Comparison of ENCODE assay signal across 16 cellular contexts in genomic region chr1:172717722-172718455, GRCh38. TPM values are rescaled to one million over a fixed set of nuclear protein-coding genes. Genes with fewer than 3 reads are reported as not detected.
A peak's percentile ranks its signal among the peaks of the same experiment; 100 is the strongest.
DNase-seq lines count a peak whose midpoint lies in the region; ATAC-seq and TF ChIP-seq lines count a peak whose summit lies in the region.
"Had no signal": no experiment of that assay in that cellular context is flagged by ENCODE, and none has a peak within 500 bp of the region (broad histone marks: within the 10 kb centered on the region; RNA-seq: fewer than 3 reads in every experiment).

No MANE protein-coding gene starts in this region.

- H4K5ac ChIP-seq in IMR-90 (ENCODE audit: low read depth, low read length) = peak overlapping the region; percentile 42; the same call in 1 of the 2 replicates

- H3K14ac ChIP-seq in IMR-90 (replicated peaks; ENCODE audit: low read depth, low read length) = no peak overlapping the region
- peak overlapping the region in 1 of 2 experiments; percentile 37 for H3K14ac ChIP-seq in mesenchymal stem cell (ENCODE audit: low read length in 2 of 2)

- H2AK5ac ChIP-seq in IMR-90 (ENCODE audit: low read depth, low read length) (peak overlapping the region; percentile 30; the same call in 1 of the 2 replicates), mesenchymal stem cell (ENCODE audit: low read length, severe bottlenecking) (no peak overlapping the region)

- H2BK12ac ChIP-seq in mesenchymal stem cell (ENCODE audit: low read length in 2 of 2) = no peak overlapping the region

- H4K8ac ChIP-seq in IMR-90 (ENCODE audit: low read depth in 2 of 2, low read length in 2 of 2) (no peak overlapping the region), mesenchymal stem cell (ENCODE audit: low read length) (peak overlapping the region; percentile 47)

- dilution Hi-C loops in IMR-90 (cut with HindIII; ENCODE audit: low sequenced_read_pairs, unreplicated experiment) = no loop called here

- no peaks in the 10 kb centered on the region for H3K27me3 Mint-ChIP-seq in activated T-helper 2 cell treated with anti-CD3 and anti-CD28 coated beads, Interferon-gamma antibody, Interleukin-2, Interleukin-4, amounts not matched to agents 10 μg/mL and 5 μg/mL and 100 μg/mL, durations not matched to agents 14 hours and 24 hours and 36 hours (ENCODE audit: low read depth)
- peaks cover 0 to 13% (median 0%) of the 10 kb centered on the region in 5 donors for H3K27me3 Mint-ChIP-seq in naive thymus-derived CD4-positive, alpha-beta T cell
- H3K27me3 Mint-ChIP-seq: CD8-positive, alpha-beta memory T cell had no signal

- H3K4me2 ChIP-seq in IMR-90 (ENCODE audit: low read depth, low read length) (no peak overlapping the region), mesenchymal stem cell (ENCODE audit: low read length, poor library complexity, severe bottlenecking) (no peak overlapping the region)

- H3K4ac ChIP-seq in IMR-90 (ENCODE audit: low read depth, low read length) (no peak overlapping the region), mesenchymal stem cell (ENCODE audit: low read depth in 1 of 2, low read length in 2 of 2) (no peak overlapping the region)

- TF ChIP-seq POLR2A in IMR-90 (IDR thresholded peaks at IDR 0.05; ENCODE audit: low read depth, low read length) = no peak

- ATAC-seq in IMR-90 (ENCODE audit: low read depth) = no peak
- no peak for ATAC-seq in naive thymus-derived CD4-positive, alpha-beta T cell
- no peak for ATAC-seq in GM21367 (IDR thresholded peaks at IDR 0.05; ENCODE audit: unreplicated experiment)

- H2BK5ac ChIP-seq in IMR-90 (ENCODE audit: low read depth, low read length, poor library complexity, severe bottlenecking) (no peak overlapping the region), mesenchymal stem cell (ENCODE audit: low read depth, low read length, poor library complexity, severe bottlenecking) (no peak overlapping the region)

- H3K4me3 Mint-ChIP-seq in activated T-helper 2 cell treated with anti-CD3 and anti-CD28 coated beads, Interferon-gamma antibody, Interleukin-2, Interleukin-4, amounts not matched to agents 10 μg/mL and 5 μg/mL and 100 μg/mL, durations not matched to agents 14 hours and 24 hours and 36 hours (ENCODE audit: low read depth) = no peak overlapping the region
- H3K4me3 Mint-ChIP-seq in naive thymus-derived CD4-positive, alpha-beta T cell = no peak overlapping the region
- H3K4me3 Mint-ChIP-seq: H9 had no signal

- no peaks in the 10 kb centered on the region for H3K36me3 Mint-ChIP-seq in activated T-helper 2 cell treated with anti-CD3 and anti-CD28 coated beads, Interferon-gamma antibody, Interleukin-2, Interleukin-4, amounts not matched to agents 10 μg/mL and 5 μg/mL and 100 μg/mL, durations not matched to agents 14 hours and 24 hours and 36 hours (ENCODE audit: low read depth)
- peaks cover 0 to 1% (median 0%) of the 10 kb centered on the region in 5 donors for H3K36me3 Mint-ChIP-seq in naive thymus-derived CD4-positive, alpha-beta T cell
- H3K36me3 Mint-ChIP-seq: CD8-positive, alpha-beta memory T cell had no signal

- no peak overlapping the region for H2BK20ac ChIP-seq in IMR-90 (ENCODE audit: low read depth, low read length)

- no TSS peak for BruUV-seq in IMR-90 (replicated peaks; lab: Mats Ljungman, UMichigan)

- H2BK15ac ChIP-seq in IMR-90 (ENCODE audit: low read depth, low read length) (peak overlapping the region; percentile 12; the same call in 1 of the 3 replicates), mesenchymal stem cell (ENCODE audit: low read depth, poor library complexity, severe bottlenecking) (no peak overlapping the region)

- H3K9me3 ChIP-seq in IMR-90 (ENCODE audit: control insufficient read depth, insufficient read depth, low read length) = no peaks in the 10 kb centered on the region
- no peaks in the 10 kb centered on the region for H3K9me3 ChIP-seq in mesenchymal stem cell (ENCODE audit: control insufficient read depth, low read length)
- H3K9me3 ChIP-seq in naive thymus-derived CD4-positive, alpha-beta T cell (ENCODE audit: control insufficient read depth in 2 of 3, low read length in 3 of 3) = no peaks in the 10 kb centered on the region
- H3K9me3 ChIP-seq in effector memory CD4-positive, alpha-beta T cell (ENCODE audit: control insufficient read depth, low read length) = no peaks in the 10 kb centered on the region
- H3K9me3 ChIP-seq: SJCRH30 had no signal

- H3K23ac ChIP-seq in IMR-90 (ENCODE audit: low read depth, low read length) = no peak overlapping the region
- H3K23ac ChIP-seq in mesenchymal stem cell (ENCODE audit: low read length in 2 of 2) = no peak overlapping the region

- no peak overlapping the region; the same call in 1 of the 2 replicates for H3K18ac ChIP-seq in IMR-90 (ENCODE audit: low read depth, low read length)
- H3K18ac ChIP-seq in mesenchymal stem cell (ENCODE audit: low read depth in 1 of 2, low read length in 2 of 2) = no peak overlapping the region

- TF ChIP-seq CTCF in IMR-90 (conservative IDR thresholded peaks at IDR 0.05; ENCODE audit: low read depth, low read length) = no peak

- no peak overlapping the region for H2BK120ac ChIP-seq in IMR-90 (ENCODE audit: low read depth, low read length)
- no peak overlapping the region for H2BK120ac ChIP-seq in mesenchymal stem cell (ENCODE audit: low read depth, low read length)

- H3K9ac ChIP-seq in IMR-90 (ENCODE audit: low read depth, low read length) (no peak overlapping the region), mesenchymal stem cell (ENCODE audit: low read length) (no peak overlapping the region)

- peaks cover 51% of the 10 kb centered on the region for H3K4me1 Mint-ChIP-seq in activated T-helper 2 cell treated with anti-CD3 and anti-CD28 coated beads, Interferon-gamma antibody, Interleukin-2, Interleukin-4, amounts not matched to agents 10 μg/mL and 5 μg/mL and 100 μg/mL, durations not matched to agents 14 hours and 24 hours and 36 hours (ENCODE audit: low read depth)
- H3K4me1 Mint-ChIP-seq in naive thymus-derived CD4-positive, alpha-beta T cell = peaks cover 12 to 46% (median 22%) of the 10 kb centered on the region in 7 donors

- no peaks in the 10 kb centered on the region for H3K9me3 Mint-ChIP-seq in activated T-helper 2 cell treated with anti-CD3 and anti-CD28 coated beads, Interferon-gamma antibody, Interleukin-2, Interleukin-4, amounts not matched to agents 10 μg/mL and 5 μg/mL and 100 μg/mL, durations not matched to agents 14 hours and 24 hours and 36 hours
- H3K9me3 Mint-ChIP-seq in naive thymus-derived CD4-positive, alpha-beta T cell = no peaks in the 10 kb centered on the region
- H3K9me3 Mint-ChIP-seq: CD8-positive, alpha-beta memory T cell; H9 had no signal

- peak overlapping the region; percentile 16 for H3K27ac Mint-ChIP-seq in activated T-helper 2 cell treated with anti-CD3 and anti-CD28 coated beads, Interferon-gamma antibody, Interleukin-2, Interleukin-4, amounts not matched to agents 10 μg/mL and 5 μg/mL and 100 μg/mL, durations not matched to agents 14 hours and 24 hours and 36 hours
- H3K27ac Mint-ChIP-seq in naive thymus-derived CD4-positive, alpha-beta T cell = no peak overlapping the region
- H3K27ac Mint-ChIP-seq: H9 had no signal

- no peak overlapping the region for H2AFZ ChIP-seq in IMR-90 (replicated peaks; ENCODE audit: low read length, poor library complexity)
- H2AFZ ChIP-seq in mesenchymal stem cell (ENCODE audit: low read depth, low read length) = no peak overlapping the region

- 0% methylated on average over 1 of the region's 3 CpGs; no CpG with 5 or more reads in 1 of the 2 experiments for WGBS in IMR-90 (ENCODE audit: extremely low coverage in 2 of 2, insufficient read length in 1 of 2), 2 experiments
- WGBS in mesenchymal stem cell = 81% methylated on average over 3 of the region's 3 CpGs

- CTCF ChIA-PET in IMR-90 (lab: Yijun Ruan, JAX) = interaction anchor here (0.8 kb wide), 1 partner anchor 14 kb away, joined by 3 read pairs; no protein-coding TSS in a partner anchor
- CTCF ChIA-PET in naive thymus-derived CD4-positive, alpha-beta T cell (lab: Charles Lee) = interaction anchor here (1.2 to 6.7 kb wide), 4 partner anchors 9 to 109 kb away, joined by 4 to 95 read pairs (median 6); no protein-coding TSS in a partner anchor

- H4K20me1 ChIP-seq in IMR-90 (ENCODE audit: insufficient read depth, low read length) = no peaks in the 10 kb centered on the region

- H3K27ac ChIP-seq in IMR-90 (ENCODE audit: insufficient read depth, low read length) (no peak overlapping the region), mesenchymal stem cell (ENCODE audit: low read length, poor library complexity, severe bottlenecking) (no peak overlapping the region)
- no peak overlapping the region for H3K27ac ChIP-seq in naive thymus-derived CD4-positive, alpha-beta T cell (ENCODE audit: low read depth, low read length)
- H3K27ac ChIP-seq in effector memory CD4-positive, alpha-beta T cell (ENCODE audit: insufficient read depth, low read length, poor library complexity, severe bottlenecking) = no peak overlapping the region
- H3K27ac ChIP-seq: SJCRH30 had no signal

- DNase-seq in NCI-H2227 (lab: John Stamatoyannopoulos, UW; ENCODE audit: unreplicated experiment) (peak; percentile 23), NCI-H2227 treated with DMSO at 0.1 percent for 48 hours (lab: John Stamatoyannopoulos, UW) (no peak), IMR-90 (peak; percentile 10), mesenchymal stem cell (peak; percentile 29)
- DNase-seq in activated T-helper 2 cell treated with anti-CD3 and anti-CD28 coated beads, Interferon-gamma antibody, Interleukin-2, Interleukin-4, amounts not matched to agents 10 μg/mL and 5 μg/mL and 100 μg/mL, durations not matched to agents 14 hours and 24 hours and 36 hours (ENCODE audit: low spot score) = no peak
- DNase-seq in naive thymus-derived CD4-positive, alpha-beta T cell = no peak
- no peak for DNase-seq in effector memory CD4-positive, alpha-beta T cell
- DNase-seq: CD8-positive, alpha-beta memory T cell; H9; hippocampal formation; NCI-H187; NCI-H82; SJCRH30 had no signal

- H4K91ac ChIP-seq in IMR-90 (ENCODE audit: insufficient read depth, low read depth, low read length) (no peak overlapping the region), mesenchymal stem cell (ENCODE audit: low read length) (no peak overlapping the region)

- H3K79me1 ChIP-seq in IMR-90 (ENCODE audit: low read depth in 1 of 2, low read length in 2 of 2) (no peaks in the 10 kb centered on the region), mesenchymal stem cell (replicated peaks; ENCODE audit: low read length, poor library complexity, severe bottlenecking) (no peaks in the 10 kb centered on the region)

- H3K56ac ChIP-seq in IMR-90 (ENCODE audit: extremely low read depth, insufficient read depth, low read length) = no peak overlapping the region

- in situ Hi-C loops in IMR-90 (cut with MboI; ENCODE audit: low sequenced_read_pairs) = loop anchor here (5.0 to 25.0 kb wide), 2 partner anchors 266 to 706 kb away; no protein-coding TSS in a partner anchor

- POLR2A ChIA-PET in IMR-90 (lab: Charles Lee; ENCODE audit: unreplicated experiment) = no interaction called here
- POLR2A ChIA-PET in naive thymus-derived CD4-positive, alpha-beta T cell (lab: Charles Lee) = interaction anchor here (0.6 to 0.9 kb wide), 3 partner anchors 49 to 275 kb away, joined by 3 to 5 read pairs (median 3); no protein-coding TSS in a partner anchor

- no peaks in the 10 kb centered on the region for H3K9me1 ChIP-seq in IMR-90 (ENCODE audit: insufficient read depth, low read length)

- H3K27me3 ChIP-seq in IMR-90 (ENCODE audit: control insufficient read depth, insufficient read depth, low read length) = no peaks in the 10 kb centered on the region
- no peaks in the 10 kb centered on the region for H3K27me3 ChIP-seq in mesenchymal stem cell (ENCODE audit: control insufficient read depth in 1 of 2, insufficient read depth in 1 of 2, low read length in 2 of 2)
- no peaks in the 10 kb centered on the region for H3K27me3 ChIP-seq in naive thymus-derived CD4-positive, alpha-beta T cell (ENCODE audit: control insufficient read depth in 2 of 2, insufficient read depth in 2 of 2, low read length in 2 of 2)
- H3K27me3 ChIP-seq in effector memory CD4-positive, alpha-beta T cell (replicated peaks; ENCODE audit: control insufficient read depth, insufficient read depth, low read length, poor library complexity, severe bottlenecking) = no peaks in the 10 kb centered on the region
- H3K27me3 ChIP-seq: SJCRH30 had no signal

- no peak overlapping the region for H3K4me3 ChIP-seq in IMR-90 (ENCODE audit: insufficient read depth, low read depth, low read length)
- H3K4me3 ChIP-seq in mesenchymal stem cell (ENCODE audit: insufficient read depth in 1 of 2, low read depth in 1 of 2, low read length in 2 of 2) = no peak overlapping the region
- H3K4me3 ChIP-seq in naive thymus-derived CD4-positive, alpha-beta T cell (ENCODE audit: low read length) = no peak overlapping the region
- no peak overlapping the region for H3K4me3 ChIP-seq in effector memory CD4-positive, alpha-beta T cell (ENCODE audit: insufficient read depth, low read depth, low read length, poor library complexity, severe bottlenecking)
- H3K4me3 ChIP-seq: lung, SJCRH30 had no signal

- H2AK9ac ChIP-seq in IMR-90 (replicated peaks; ENCODE audit: low read depth, low read length, poor library complexity) = no peak overlapping the region

- intact Hi-C loops in IMR-90 (cut with micrococcal nuclease) = loop anchor here (5.0 kb wide), 2 partner anchors 81 to 716 kb away; no protein-coding TSS in a partner anchor
- intact Hi-C loops in activated T-helper 2 cell treated with anti-CD3 and anti-CD28 coated beads, Interferon-gamma antibody, Interleukin-2, Interleukin-4, amounts not matched to agents 10 μg/mL and 5 μg/mL and 100 μg/mL, durations not matched to agents 14 hours and 24 hours and 36 hours (cut with micrococcal nuclease) = loop anchor here (2.0 to 5.0 kb wide), 5 partner anchors 19 to 186 kb away; partner anchors contain the start of gene SUCO
- intact Hi-C loops in naive thymus-derived CD4-positive, alpha-beta T cell (cut with micrococcal nuclease) = loop anchor here (2.0 to 5.0 kb wide), 5 partner anchors 43 to 716 kb away; no protein-coding TSS in a partner anchor

- H3K4me1 ChIP-seq in IMR-90 (ENCODE audit: control insufficient read depth, insufficient read depth, low read length) (peaks cover 4% of the 10 kb centered on the region; the same call in 1 of the 2 replicates), mesenchymal stem cell (ENCODE audit: control insufficient read depth, insufficient read depth, low read depth, low read length) (no peaks in the 10 kb centered on the region)
- H3K4me1 ChIP-seq in naive thymus-derived CD4-positive, alpha-beta T cell (ENCODE audit: control insufficient read depth in 2 of 2, insufficient read depth in 2 of 2, low read length in 2 of 2) = peaks cover 0 to 9% of the 10 kb centered on the region in 2 donors
- peaks cover 6% of the 10 kb centered on the region for H3K4me1 ChIP-seq in effector memory CD4-positive, alpha-beta T cell (ENCODE audit: control insufficient read depth, insufficient read depth, low read length, poor library complexity, severe bottlenecking)
- H3K4me1 ChIP-seq: SJCRH30 had no signal

- H3K36me3 ChIP-seq in IMR-90 (ENCODE audit: control insufficient read depth, insufficient read depth, low read length) = no peaks in the 10 kb centered on the region
- H3K36me3 ChIP-seq in mesenchymal stem cell (ENCODE audit: control insufficient read depth in 1 of 2, insufficient read depth in 2 of 2, low read depth in 1 of 2, low read length in 2 of 2) = no peaks in the 10 kb centered on the region
- H3K36me3 ChIP-seq in naive thymus-derived CD4-positive, alpha-beta T cell (ENCODE audit: control insufficient read depth in 2 of 3, insufficient read depth in 3 of 3, low read length in 3 of 3) = no peaks in the 10 kb centered on the region
- H3K36me3 ChIP-seq in effector memory CD4-positive, alpha-beta T cell (ENCODE audit: control insufficient read depth, insufficient read depth, low read length) = no peaks in the 10 kb centered on the region
- H3K36me3 ChIP-seq: SJCRH30 had no signal

- no peak for TF ChIP-seq RAD21 in IMR-90 (IDR thresholded peaks at IDR 0.05; ENCODE audit: low read length)

RNA-seq across cellular contexts. Expression of gene FASLG, which starts 59.0 kb away (rescaled TPM):
- 0.18 and 0.28 TPM in 2 replicates for total RNA-seq in IMR-90 (2012; rRNA removed)
- 0.10 and 0.14 TPM in 2 replicates for polyA plus RNA-seq in IMR-90 (2012; rRNA removed)
- polyA plus RNA-seq in IMR-90 (2012; cell fraction: cytosol; rRNA removed) = 0.06 and 0.07 TPM in 2 replicates
- polyA plus RNA-seq in IMR-90 (2012; cell fraction: nucleus; rRNA removed; ENCODE audit: low replicate concordance) = 0.05 and 0.09 TPM in 2 replicates
- 22.5 and 23.7 TPM in 2 replicates for total RNA-seq in activated T-helper 2 cell treated with anti-CD3 and anti-CD28 coated beads, Interferon-gamma antibody, Interleukin-2, Interleukin-4, amounts not matched to agents 10 μg/mL and 5 μg/mL and 100 μg/mL, durations not matched to agents 14 hours and 24 hours and 36 hours
- not detected for polyA plus RNA-seq in mesenchymal stem cell (2013, experiment 1 of 2)
- polyA plus RNA-seq in mesenchymal stem cell (2013, experiment 2 of 2) = not detected
- total RNA-seq in naive thymus-derived CD4-positive, alpha-beta T cell = 1 to 10 TPM in 2 of 5 experiments, under 1 TPM in 2, not detected in 1; 0.24 to 5.6 (median 1.9) TPM
- polyA plus RNA-seq in naive thymus-derived CD4-positive, alpha-beta T cell = not detected
- total RNA-seq: A172, H9, SJCRH30 had no signal

Comparison
In these comparisons a context has a peak if more than half of its experiments do, and no peak if none do; other contexts are left out.
1. DNase-seq: peak in NCI-H2227 (single experiment), IMR-90 (single experiment) and mesenchymal stem cell (single experiment); none in NCI-H2227 treated with DMSO at 0.1 percent for 48 hours (single experiment), activated T-helper 2 cell treated with anti-CD3 and anti-CD28 coated beads, Interferon-gamma antibody, Interleukin-2, Interleukin-4, amounts not matched to agents 10 μg/mL and 5 μg/mL and 100 μg/mL, durations not matched to agents 14 hours and 24 hours and 36 hours (single experiment), naive thymus-derived CD4-positive, alpha-beta T cell (0 of 9) and effector memory CD4-positive, alpha-beta T cell (0 of 3).